Comparison of ENCODE assay signal across 23 cellular contexts in the genomic region with DNA sequence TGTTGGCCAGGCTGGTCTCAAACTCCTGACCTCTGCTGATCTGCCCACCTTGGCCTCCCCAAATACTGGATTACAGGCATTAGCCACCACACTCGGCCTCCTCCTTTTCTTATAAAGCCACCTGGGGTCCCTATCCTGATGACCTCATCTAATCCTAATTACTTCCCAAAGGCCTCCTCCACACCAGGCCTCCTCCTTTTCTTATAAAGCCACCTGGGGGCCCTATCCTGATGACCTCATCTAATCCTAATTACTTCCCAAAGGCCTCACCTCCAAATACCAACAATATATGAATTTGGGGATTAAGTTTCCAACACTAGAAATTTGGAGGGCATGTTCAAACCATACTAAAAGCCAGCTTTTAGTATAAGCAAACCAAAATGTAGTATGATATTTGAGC. TPM values are rescaled to one million over a fixed set of nuclear protein-coding genes. Genes with fewer than 3 reads are reported as not detected.
DNase-seq lines count a peak whose midpoint lies in the region; ATAC-seq, FAIRE-seq and TF ChIP-seq lines count a peak whose summit lies in the region.
"Had no signal": no experiment of that assay in that cellular context is flagged by ENCODE, and none has a peak within 500 bp of the region (broad histone marks: within the 10 kb centered on the region; RNA-seq: fewer than 3 reads in every experiment).

No MANE protein-coding gene starts in this region.

- FAIRE-seq in urothelium cell line (lab: Jason Lieb, UNC), result no peak
- FAIRE-seq: G401.6 had no signal

- H3K9me3 ChIP-seq in WERI-Rb-1 (ENCODE audit: severe bottlenecking), result peaks cover 3% of the 10 kb centered on the region
- no peaks in the 10 kb centered on the region for H3K9me3 ChIP-seq in osteoblast (ENCODE audit: low read depth, low read length)
- H3K9me3 ChIP-seq: BE2C, SJCRH30 had no signal

- no peaks in the 10 kb centered on the region for H3K79me2 ChIP-seq in osteoblast (ENCODE audit: insufficient read depth, low read length)

- no peak overlapping the region for H2AFZ ChIP-seq in osteoblast (ENCODE audit: low read length)
- H2AFZ ChIP-seq: GM23338, PC-9 had no signal

- H3K27me3 ChIP-seq in WERI-Rb-1 (ENCODE audit: insufficient read depth, low read depth, severe bottlenecking) (no peaks in the 10 kb centered on the region), osteoblast (ENCODE audit: insufficient read depth, low read length) (no peaks in the 10 kb centered on the region)
- H3K27me3 ChIP-seq: BE2C, SJCRH30 had no signal

- ATAC-seq in GM18519 (IDR thresholded peaks at IDR 0.05; ENCODE audit: low FRiP score, unreplicated experiment), result no peak
- ATAC-seq: GM23338, Right ventricle myocardium inferior had no signal

- DNase-seq in NCI-H1417 (lab: John Stamatoyannopoulos, UW), result peak in 2 of 3 experiments; percentile 7 to 18
- DNase-seq in NCI-H1417 treated with DMSO at 0.1 percent for 48 hours (lab: John Stamatoyannopoulos, UW), result no peak
- DNase-seq in NCI-H524 (lab: John Stamatoyannopoulos, UW), result peak; percentile 49 to 63
- peak; percentile 24 for DNase-seq in WERI-Rb-1
- peak; percentile 36 for DNase-seq in osteoblast (ENCODE audit: insufficient read length, low spot score, missing footprints)
- DNase-seq in stimulated activated CD8-positive, alpha-beta memory T cell treated with anti-CD3 and anti-CD28 coated beads, Interleukin-4, amount 100 ng/mL, for 48 hours, result no peak
- DNase-seq in urothelium cell line (ENCODE audit: low spot score), result no peak
- DNase-seq: 8988T; ACHN; BE2C; CD8-positive, alpha-beta memory T cell; HCEC 1CT; NCI-H1048; NCI-H1436; NCI-H1930; NCI-H2107; NCI-H446 treated with DMSO at 0.1 percent for 48 hours; PC-9; SJCRH30 had no signal

- TF ChIP-seq CTCF in WERI-Rb-1 (IDR thresholded peaks at IDR 0.05; ENCODE audit: low read depth, low read length) (no peak), osteoblast (IDR thresholded peaks at IDR 0.05; ENCODE audit: extremely low read depth, low read depth, low read length) (no peak)

- no peak overlapping the region for H3K4me3 ChIP-seq in WERI-Rb-1 (ENCODE audit: low read depth, low read length)
- H3K4me3 ChIP-seq in osteoblast (ENCODE audit: insufficient read depth, low read length), result no peak overlapping the region
- H3K4me3 ChIP-seq: GM23338, PC-9, SJCRH30 had no signal

- no peaks in the 10 kb centered on the region for H3K4me1 ChIP-seq in osteoblast (ENCODE audit: insufficient read depth, low read length)
- H3K4me1 ChIP-seq: BE2C, SJCRH30 had no signal

- H3K36me3 ChIP-seq in WERI-Rb-1 (no peaks in the 10 kb centered on the region), osteoblast (ENCODE audit: insufficient read depth, low read length) (no peaks in the 10 kb centered on the region)
- H3K36me3 ChIP-seq: BE2C, SJCRH30 had no signal

- no peaks in the 10 kb centered on the region for H4K20me1 ChIP-seq in osteoblast (ENCODE audit: insufficient read depth, low read length)

- H3K4me2 ChIP-seq in osteoblast (ENCODE audit: insufficient read depth, low read length), result no peak overlapping the region
- H3K4me2 ChIP-seq: GM23338, PC-9 had no signal

- H3K27ac ChIP-seq in WERI-Rb-1 (no peak overlapping the region), osteoblast (ENCODE audit: low read depth, low read length) (no peak overlapping the region)
- H3K27ac ChIP-seq: PC-9, SJCRH30 had no signal

RNA-seq across cellular contexts. Expression of gene RMC1, which starts 9.7 kb away (rescaled TPM):
- total RNA-seq in osteoblast, result 22.8 and 26.2 TPM in 2 replicates

RNA-seq across cellular contexts. Expression of gene RIOK3, which starts 40.6 kb away (rescaled TPM):
- total RNA-seq in osteoblast, result 98.1 and 110 TPM in 2 replicates

Comparison
In these comparisons a context has a peak if more than half of its experiments do, and no peak if none do; other contexts are left out.
1. DNase-seq: peak in NCI-H1417 (2 of 3), NCI-H524 (2 of 2), WERI-Rb-1 (single experiment) and osteoblast (single experiment); none in NCI-H1417 treated with DMSO at 0.1 percent for 48 hours (single experiment), stimulated activated CD8-positive, alpha-beta memory T cell treated with anti-CD3 and anti-CD28 coated beads, Interleukin-4, amount 100 ng/mL, for 48 hours (single experiment) and urothelium cell line (single experiment).